ENCODE assay signal across 8 cellular contexts in genomic region chr12:48716168-48716492, GRCh38. TPM values are rescaled to one million over a fixed set of nuclear protein-coding genes. Genes with fewer than 3 reads are reported as not detected.
A peak's percentile ranks its signal among the peaks of the same experiment; 100 is the strongest.
DNase-seq lines count a peak whose midpoint lies in the region; ATAC-seq and FAIRE-seq lines count a peak whose summit lies in the region.

No MANE protein-coding gene starts in this region.

- H3K9me3 Mint-ChIP-seq in activated naive CD4-positive, alpha-beta T cell treated with anti-CD3 and anti-CD28 coated beads, Interleukin-2, amount 50 U/mL, for 72 hours: peaks cover 7 to 20% of the 10 kb centered on the region in 2 donors

- H3K27ac Mint-ChIP-seq in activated naive CD4-positive, alpha-beta T cell treated with anti-CD3 and anti-CD28 coated beads, Interleukin-2, amount 50 U/mL, for 72 hours: peak overlapping the region; percentile 95 to 96

- DNase-seq in NCI-H2171 (lab: John Stamatoyannopoulos, UW) (peak; percentile 63), NCI-H2171 treated with DMSO at 0.1 percent for 48 hours (lab: John Stamatoyannopoulos, UW) (no peak), iPS-NIHi11 (ENCODE audit: low spot score) (peak; percentile 16), frontal cortex (ENCODE audit: low spot score in 2 of 2) (no peak), left colon (no peak)
- DNase-seq in activated naive CD4-positive, alpha-beta T cell treated with anti-CD3 and anti-CD28 coated beads, Interleukin-2, amount 50 U/mL, for 72 hours (ENCODE audit: low spot score in 2 of 2): no peak

- H3K27me3 ChIP-seq in subcutaneous abdominal adipose tissue (ENCODE audit: control insufficient read depth in 5 of 5, insufficient read depth in 4 of 5, low read length in 5 of 5): no peaks in the 10 kb centered on the region

- H3K4me3 ChIP-seq in subcutaneous abdominal adipose tissue (ENCODE audit: low read depth in 1 of 5, low read length in 5 of 5): peak overlapping the region; percentile 75 to 96 (median 93)

- intact Hi-C loops in left colon (cut with DNase I, micrococcal nuclease): no loop called here

- H3K9ac ChIP-seq in subcutaneous abdominal adipose tissue (ENCODE audit: low read length in 5 of 5): peak overlapping the region; percentile 93 to 97 (median 96)

- no peak for FAIRE-seq in frontal cortex (lab: Jason Lieb, UNC)

- ATAC-seq in activated naive CD4-positive, alpha-beta T cell treated with anti-CD3 and anti-CD28 coated beads, Interleukin-2, amount 50 U/mL, for 72 hours: no peak
- ATAC-seq in GM18909 (IDR thresholded peaks at IDR 0.05; ENCODE audit: poor library complexity, unreplicated experiment): no peak
- no peak for ATAC-seq in left colon

- H3K4me1 ChIP-seq in subcutaneous abdominal adipose tissue (ENCODE audit: control insufficient read depth in 5 of 5, insufficient read depth in 5 of 5, low read length in 5 of 5): peaks cover 4 to 31% (median 27%) of the 10 kb centered on the region in 5 donors

- H3K36me3 ChIP-seq in subcutaneous abdominal adipose tissue (ENCODE audit: control insufficient read depth in 5 of 5, insufficient read depth in 5 of 5, low read length in 5 of 5): peaks cover 4 to 24% (median 12%) of the 10 kb centered on the region in 5 donors

- H3K36me3 Mint-ChIP-seq in activated naive CD4-positive, alpha-beta T cell treated with anti-CD3 and anti-CD28 coated beads, Interleukin-2, amount 50 U/mL, for 72 hours: peaks cover 33 to 70% of the 10 kb centered on the region in 2 donors

- peaks cover 0 to 6% (median 3%) of the 10 kb centered on the region in 5 donors for H3K9me3 ChIP-seq in subcutaneous abdominal adipose tissue (ENCODE audit: control insufficient read depth in 5 of 5, low read length in 5 of 5)

- peak overlapping the region; percentile 89 for H3K27ac ChIP-seq in subcutaneous abdominal adipose tissue (ENCODE audit: low read depth, low read length)

RNA-seq across cellular contexts. Expression of gene CCNT1, which starts 0.4 kb away (rescaled TPM):
- 10 to 100 TPM; 72.9 to 88.2 TPM for total RNA-seq in activated naive CD4-positive, alpha-beta T cell treated with anti-CD3 and anti-CD28 coated beads, Interleukin-2, amount 50 U/mL, for 72 hours
- total RNA-seq in frontal cortex: 34.6 TPM
- 10 to 100 TPM; 24.8 to 28.4 TPM for total RNA-seq in left colon

RNA-seq across cellular contexts. Expression of gene KANSL2, which starts 34.1 kb away (rescaled TPM):
- 10 to 100 TPM; 45.9 to 58.5 TPM for total RNA-seq in activated naive CD4-positive, alpha-beta T cell treated with anti-CD3 and anti-CD28 coated beads, Interleukin-2, amount 50 U/mL, for 72 hours
- total RNA-seq in frontal cortex (78.3 TPM), left colon (10 to 100 TPM; 16.9 to 19.9 TPM)

Comparison
In these comparisons a context has a peak if more than half of its experiments do, and no peak if none do; other contexts are left out.
1. DNase-seq: peak in NCI-H2171 (single experiment) and iPS-NIHi11 (single experiment); none in NCI-H2171 treated with DMSO at 0.1 percent for 48 hours (single experiment), activated naive CD4-positive, alpha-beta T cell treated with anti-CD3 and anti-CD28 coated beads, Interleukin-2, amount 50 U/mL, for 72 hours (0 of 2), frontal cortex (0 of 2) and left colon (0 of 2).